8 cellular contexts compared by ENCODE assay signal in the genomic region with DNA sequence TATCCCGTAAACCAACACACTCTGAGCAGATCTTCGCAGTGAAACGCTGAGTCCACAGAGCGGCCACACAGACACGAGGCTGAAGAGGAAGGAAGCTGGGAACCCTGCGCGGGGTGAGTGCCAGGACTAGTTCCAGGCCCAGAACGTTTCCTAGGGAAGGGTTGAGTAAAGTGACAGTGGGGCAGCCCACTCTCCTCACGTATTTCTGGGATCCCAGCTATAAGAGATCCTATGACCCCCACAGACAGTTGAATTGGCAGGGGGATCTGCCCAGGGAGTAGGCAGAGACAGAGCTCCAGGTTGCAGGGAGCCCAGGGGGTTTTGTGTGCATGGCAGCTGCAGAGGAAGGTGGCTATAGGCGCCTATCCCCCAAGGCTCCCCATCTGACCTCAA. TPM values are rescaled to one million over a fixed set of nuclear protein-coding genes. Genes with fewer than 3 reads are reported as not detected.
DNase-seq lines count a peak whose midpoint lies in the region; ATAC-seq, FAIRE-seq and TF ChIP-seq lines count a peak whose summit lies in the region.

No MANE protein-coding gene starts in this region.

- CTCF ChIA-PET in activated CD8-positive, alpha-beta T cell treated with anti-CD3 and anti-CD28 coated beads for 36 hours (lab: Charles Lee) = interaction anchor here (0.7 to 3.7 kb wide), 30 partner anchors 8 to 295 kb away, joined by 3 to 21 read pairs (median 4); a partner anchor contains a TSS

- DNase-seq in DMS53 (lab: John Stamatoyannopoulos, UW) (peak; percentile 40), SHP77 treated with DMSO at 0.1 percent for 48 hours (lab: John Stamatoyannopoulos, UW) (no peak), RCC 7860 (ENCODE audit: low spot score) (no peak)
- peak; percentile 31 for DNase-seq in activated CD8-positive, alpha-beta T cell treated with anti-CD3 and anti-CD28 coated beads for 36 hours

- H3K4me2 ChIP-seq in neural cell (ENCODE audit: low read length) = peak overlapping the region; percentile 59

- H3K79me2 ChIP-seq in neural cell (replicated peaks; ENCODE audit: insufficient read depth, low read length) = no peaks in the 10 kb centered on the region

- ATAC-seq in GM19452 (IDR thresholded peaks at IDR 0.05; ENCODE audit: unreplicated experiment) (peak; percentile 16), HG03521 (IDR thresholded peaks at IDR 0.05; ENCODE audit: unreplicated experiment) (peak; percentile 9), gastroesophageal sphincter (peak; percentile 41)
- peak; percentile 17 for ATAC-seq in activated CD8-positive, alpha-beta T cell treated with anti-CD3 and anti-CD28 coated beads for 36 hours

- H3K4me3 Mint-ChIP-seq in activated CD8-positive, alpha-beta T cell treated with anti-CD3 and anti-CD28 coated beads for 36 hours = peak overlapping the region; percentile 90

- TF ChIP-seq CTCF in activated CD8-positive, alpha-beta T cell treated with anti-CD3 and anti-CD28 coated beads for 36 hours (IDR thresholded peaks at IDR 0.05) = no peak
- TF ChIP-seq CTCF in gastroesophageal sphincter (IDR thresholded peaks at IDR 0.05) = no peak
- no peak for TF ChIP-seq CTCF in neural cell (IDR thresholded peaks at IDR 0.05; ENCODE audit: poor library complexity, severe bottlenecking)

- H3K36me3 Mint-ChIP-seq in activated CD8-positive, alpha-beta T cell treated with anti-CD3 and anti-CD28 coated beads for 36 hours (ENCODE audit: low read depth) = no peaks in the 10 kb centered on the region

- TF ChIP-seq EP300 in gastroesophageal sphincter (IDR thresholded peaks at IDR 0.05) (no peak), neural cell (conservative IDR thresholded peaks at IDR 0.05; ENCODE audit: poor library complexity, severe bottlenecking) (no peak)

- TF ChIP-seq RAD21 in neural cell (conservative IDR thresholded peaks at IDR 0.05) = no peak

- H4K20me1 ChIP-seq in neural cell (ENCODE audit: insufficient read depth) = no peaks in the 10 kb centered on the region

- H3F3A ChIP-seq in neural cell (ENCODE audit: insufficient read depth, low read length, poor library complexity, severe bottlenecking) = no peaks in the 10 kb centered on the region

- no peaks in the 10 kb centered on the region for H3K9me3 Mint-ChIP-seq in activated CD8-positive, alpha-beta T cell treated with anti-CD3 and anti-CD28 coated beads for 36 hours

- peaks cover 0 to 17% (median 2%) of the 10 kb centered on the region in 3 donors for H3K4me1 ChIP-seq in gastroesophageal sphincter

- H3K4me1 Mint-ChIP-seq in activated CD8-positive, alpha-beta T cell treated with anti-CD3 and anti-CD28 coated beads for 36 hours (ENCODE audit: low read depth) = peaks cover 19% of the 10 kb centered on the region

- peak overlapping the region; percentile 73 for H3K9ac ChIP-seq in neural cell (ENCODE audit: low read length)

- WGBS in gastroesophageal sphincter (ENCODE audit: low coverage in 1 of 2), 2 donors = 0% methylated on average over 3 to 5 of the region's 10 CpGs

- POLR2A ChIA-PET in activated CD8-positive, alpha-beta T cell treated with anti-CD3 and anti-CD28 coated beads for 36 hours (lab: Charles Lee) = interaction anchor here (0.5 to 1.5 kb wide), 4 partner anchors 9 to 239 kb away, joined by 3 read pairs; no protein-coding TSS in a partner anchor

- H3K27me3 Mint-ChIP-seq in activated CD8-positive, alpha-beta T cell treated with anti-CD3 and anti-CD28 coated beads for 36 hours = no peaks in the 10 kb centered on the region

- H3K27me3 ChIP-seq in gastroesophageal sphincter (no peaks in the 10 kb centered on the region), neural cell (ENCODE audit: insufficient read depth, low read depth, low read length) (no peaks in the 10 kb centered on the region)

- H3K4me3 ChIP-seq in gastroesophageal sphincter = peak overlapping the region; percentile 41 to 68
- H3K4me3 ChIP-seq in neural cell (ENCODE audit: low read length) = peak overlapping the region; percentile 75

- H3K27ac ChIP-seq in gastroesophageal sphincter = peak overlapping the region; percentile 82 to 96 (median 88)
- peak overlapping the region; percentile 78 for H3K27ac ChIP-seq in neural cell (ENCODE audit: low read length)

- no peak for FAIRE-seq in RCC 7860 (lab: Jason Lieb, UNC)

- H2AFZ ChIP-seq in neural cell (ENCODE audit: low read depth, low read length) = peak overlapping the region; percentile 89

- H3K9me3 ChIP-seq in gastroesophageal sphincter (no peaks in the 10 kb centered on the region), neural cell (ENCODE audit: low read length) (no peaks in the 10 kb centered on the region)

- no peaks in the 10 kb centered on the region for H3K36me3 ChIP-seq in gastroesophageal sphincter
- H3K36me3 ChIP-seq in neural cell (ENCODE audit: insufficient read depth, low read length) = no peaks in the 10 kb centered on the region

- no peaks in the 10 kb centered on the region for H3K9me2 ChIP-seq in neural cell (ENCODE audit: insufficient read depth, low read length)

- no peak for TF ChIP-seq POLR2A in gastroesophageal sphincter (IDR thresholded peaks at IDR 0.05)

- intact Hi-C loops in activated CD8-positive, alpha-beta T cell treated with anti-CD3 and anti-CD28 coated beads for 36 hours (cut with micrococcal nuclease) = loop anchor here (1.0 kb wide), 1 partner anchor 210 kb away; no protein-coding TSS in a partner anchor

- peak overlapping the region; percentile 95 for H3K27ac Mint-ChIP-seq in activated CD8-positive, alpha-beta T cell treated with anti-CD3 and anti-CD28 coated beads for 36 hours

TF ChIP-seq in neural cell, 6 proteins besides CTCF, POLR2A, EP300 and RAD21:
- TF ChIP-seq POLR2AphosphoS5 (IDR thresholded peaks at IDR 0.05) (no peak), TAF1 (IDR thresholded peaks at IDR 0.05; ENCODE audit: low read depth) (no peak), EZH2 (IDR thresholded peaks at IDR 0.05; ENCODE audit: borderline replicate concordance, insufficient read depth, low read length, poor library complexity, severe bottlenecking) (no peak), SMC3 (conservative IDR thresholded peaks at IDR 0.05; ENCODE audit: poor library complexity) (no peak), MXI1 (conservative IDR thresholded peaks at IDR 0.05; ENCODE audit: poor library complexity, severe bottlenecking) (no peak)
- TF ChIP-seq, protein P1, sequence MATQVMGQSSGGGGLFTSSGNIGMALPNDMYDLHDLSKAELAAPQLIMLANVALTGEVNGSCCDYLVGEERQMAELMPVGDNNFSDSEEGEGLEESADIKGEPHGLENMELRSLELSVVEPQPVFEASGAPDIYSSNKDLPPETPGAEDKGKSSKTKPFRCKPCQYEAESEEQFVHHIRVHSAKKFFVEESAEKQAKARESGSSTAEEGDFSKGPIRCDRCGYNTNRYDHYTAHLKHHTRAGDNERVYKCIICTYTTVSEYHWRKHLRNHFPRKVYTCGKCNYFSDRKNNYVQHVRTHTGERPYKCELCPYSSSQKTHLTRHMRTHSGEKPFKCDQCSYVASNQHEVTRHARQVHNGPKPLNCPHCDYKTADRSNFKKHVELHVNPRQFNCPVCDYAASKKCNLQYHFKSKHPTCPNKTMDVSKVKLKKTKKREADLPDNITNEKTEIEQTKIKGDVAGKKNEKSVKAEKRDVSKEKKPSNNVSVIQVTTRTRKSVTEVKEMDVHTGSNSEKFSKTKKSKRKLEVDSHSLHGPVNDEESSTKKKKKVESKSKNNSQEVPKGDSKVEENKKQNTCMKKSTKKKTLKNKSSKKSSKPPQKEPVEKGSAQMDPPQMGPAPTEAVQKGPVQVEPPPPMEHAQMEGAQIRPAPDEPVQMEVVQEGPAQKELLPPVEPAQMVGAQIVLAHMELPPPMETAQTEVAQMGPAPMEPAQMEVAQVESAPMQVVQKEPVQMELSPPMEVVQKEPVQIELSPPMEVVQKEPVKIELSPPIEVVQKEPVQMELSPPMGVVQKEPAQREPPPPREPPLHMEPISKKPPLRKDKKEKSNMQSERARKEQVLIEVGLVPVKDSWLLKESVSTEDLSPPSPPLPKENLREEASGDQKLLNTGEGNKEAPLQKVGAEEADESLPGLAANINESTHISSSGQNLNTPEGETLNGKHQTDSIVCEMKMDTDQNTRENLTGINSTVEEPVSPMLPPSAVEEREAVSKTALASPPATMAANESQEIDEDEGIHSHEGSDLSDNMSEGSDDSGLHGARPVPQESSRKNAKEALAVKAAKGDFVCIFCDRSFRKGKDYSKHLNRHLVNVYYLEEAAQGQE (IDR thresholded peaks at IDR 0.05; ENCODE audit: borderline replicate concordance) = no peak

RNA-seq across cellular contexts. Expression of a gene that starts 51.1 kb away (rescaled TPM):
- 10 to 100 TPM; 34.3 to 35.9 TPM for total RNA-seq in activated CD8-positive, alpha-beta T cell treated with anti-CD3 and anti-CD28 coated beads for 36 hours
- total RNA-seq in gastroesophageal sphincter = 10 to 100 TPM; 28.0 to 40.0 (median 30.5) TPM
- polyA plus RNA-seq in neural cell = 29.2 and 37.3 TPM in 2 replicates
- polyA minus RNA-seq in neural cell = 69.1 and 77.7 TPM in 2 replicates

Comparison
In these comparisons a context has a peak if more than half of its experiments do, and no peak if none do; other contexts are left out.
1. DNase-seq: peak in DMS53 (single experiment) and activated CD8-positive, alpha-beta T cell treated with anti-CD3 and anti-CD28 coated beads for 36 hours (single experiment); none in SHP77 treated with DMSO at 0.1 percent for 48 hours (single experiment) and RCC 7860 (single experiment).
2. Peak in every context shown above with its lines, with median percentiles within 50 percentile points of each other: ATAC-seq.